ENCODE assay signal across 1 cellular context in genomic region chr10:70656489-70656888, GRCh38.
TF ChIP-seq lines count a peak whose summit lies in the region.

No MANE protein-coding gene starts in this region.

TF ChIP-seq in H1, 55 proteins besides CTCF, POLR2A, EP300 and RAD21 (continued from another document):
- no peak for TF ChIP-seq POLR2AphosphoS5 (IDR thresholded peaks at IDR 0.05; ENCODE audit: low read depth, low read length)
- no peak for TF ChIP-seq CREB1 (IDR thresholded peaks at IDR 0.05)
- no peak for TF ChIP-seq CHD2 (IDR thresholded peaks at IDR 0.05; ENCODE audit: low read length)
- TF ChIP-seq TEAD4 (IDR thresholded peaks at IDR 0.05; ENCODE audit: low read depth, low read length): no peak
- no peak for TF ChIP-seq KDM1A (IDR thresholded peaks at IDR 0.05; ENCODE audit: borderline replicate concordance, low read length)
- no peak for TF ChIP-seq TBP (IDR thresholded peaks at IDR 0.05; ENCODE audit: low read depth, low read length)
- TF ChIP-seq CBX8 (IDR thresholded peaks at IDR 0.05; ENCODE audit: borderline replicate concordance, low read depth, low read length): no peak
- no peak for TF ChIP-seq RNF2 (IDR thresholded peaks at IDR 0.05; ENCODE audit: borderline replicate concordance, low read depth, low read length, missing control alignments, poor library complexity, severe bottlenecking)
- no peak for TF ChIP-seq TAF7 (optimal IDR thresholded peaks at IDR 0.05; ENCODE audit: borderline replicate concordance, low read depth, low read length)
